Comparison of ENCODE assay signal across 18 cellular contexts in genomic region chr2:100066246-100066645, GRCh38.
"Had no signal": no experiment of that assay in that cellular context is flagged by ENCODE, and none has a peak within 500 bp of the region (broad histone marks: within the 10 kb centered on the region; RNA-seq: fewer than 3 reads in every experiment).

No MANE protein-coding gene starts in this region.

- H3K36me3 Mint-ChIP-seq: natural killer cell treated with Interleukin-12 subunit alpha and Interleukin-12 subunit beta and Interleukin-15 and Interleukin-18, amount 100 ng/mL, for 72 hours had no signal

- H3K9me3 Mint-ChIP-seq: activated T-cell treated with anti-CD3 and anti-CD28 coated beads, Interleukin-2, amount 50 U/mL, for 24 hours; natural killer cell treated with Interleukin-12 subunit alpha and Interleukin-12 subunit beta and Interleukin-15 and Interleukin-18, amount 100 ng/mL, for 72 hours had no signal

- ATAC-seq: activated CD4-positive, CD25-positive, alpha-beta regulatory T cell treated with anti-CD3 and anti-CD28 coated beads, Interleukin-2, amount 50 U/mL, for 24 hours; activated CD8-positive, alpha-beta T cell treated with anti-CD3 and anti-CD28 coated beads, Interleukin-2, amount 10 ng/mL, durations not matched to agents 7 days and 5 days; activated naive CD8-positive, alpha-beta T cell treated with anti-CD3 and anti-CD28 coated beads, Interleukin-2, amount 50 U/mL, for 24 hours; natural killer cell treated with Interleukin-12 subunit alpha and Interleukin-12 subunit beta and Interleukin-15 and Interleukin-18, amount 100 ng/mL, for 72 hours had no signal

- H3K4me3 Mint-ChIP-seq: activated CD4-positive, alpha-beta T cell treated with anti-CD3 and anti-CD28 coated beads, Interleukin-2, amount 10 ng/mL, durations not matched to agents 7 days and 5 days; activated CD8-positive, alpha-beta T cell treated with anti-CD3 and anti-CD28 coated beads, Interleukin-2, amount 10 ng/mL, durations not matched to agents 7 days and 5 days; activated naive CD4-positive, alpha-beta T cell treated with anti-CD3 and anti-CD28 coated beads, Interleukin-2, amount 10 ng/mL, durations not matched to agents 7 days and 5 days; activated naive CD8-positive, alpha-beta T cell treated with anti-CD3 and anti-CD28 coated beads, Interleukin-2, amount 50 U/mL, for 24 hours; activated T-cell treated with anti-CD3 and anti-CD28 coated beads, Interleukin-2, amount 50 U/mL, for 24 hours; natural killer cell treated with Interleukin-12 subunit alpha and Interleukin-12 subunit beta and Interleukin-15 and Interleukin-18, amount 100 ng/mL, for 72 hours had no signal

- H3K36me3 ChIP-seq: tibial artery had no signal

- H3K27ac ChIP-seq: coronary artery, tibial artery had no signal

- H3K27ac Mint-ChIP-seq: activated CD4-positive, alpha-beta T cell treated with anti-CD3 and anti-CD28 coated beads, Interleukin-2, amount 10 ng/mL, durations not matched to agents 7 days and 5 days; activated CD8-positive, alpha-beta T cell treated with anti-CD3 and anti-CD28 coated beads, Interleukin-2, amount 10 ng/mL, durations not matched to agents 7 days and 5 days; activated naive CD4-positive, alpha-beta T cell treated with anti-CD3 and anti-CD28 coated beads, Interleukin-2, amount 10 ng/mL, durations not matched to agents 7 days and 5 days; activated naive CD8-positive, alpha-beta T cell treated with anti-CD3 and anti-CD28 coated beads, Interleukin-2, amount 50 U/mL, for 24 hours; activated T-cell treated with anti-CD3 and anti-CD28 coated beads, Interleukin-2, amount 50 U/mL, for 24 hours; natural killer cell treated with Interleukin-12 subunit alpha and Interleukin-12 subunit beta and Interleukin-15 and Interleukin-18, amount 100 ng/mL, for 72 hours had no signal

- H3K27me3 ChIP-seq: tibial artery had no signal

- DNase-seq: activated CD4-positive, alpha-beta T cell treated with anti-CD3 and anti-CD28 coated beads, Interleukin-2, amount 10 ng/mL, durations not matched to agents 7 days and 5 days; activated CD8-positive, alpha-beta T cell treated with anti-CD3 and anti-CD28 coated beads, Interleukin-2, amount 10 ng/mL, durations not matched to agents 7 days and 5 days; activated naive CD4-positive, alpha-beta T cell treated with anti-CD3 and anti-CD28 coated beads, Interleukin-2, amount 10 ng/mL, durations not matched to agents 7 days and 5 days; activated naive CD8-positive, alpha-beta T cell treated with anti-CD3 and anti-CD28 coated beads, Interleukin-2, amount 50 U/mL, for 24 hours; activated T-cell treated with anti-CD3 and anti-CD28 coated beads, Interleukin-2, amount 50 U/mL, for 24 hours; anterior cingulate cortex; central memory CD4-positive, alpha-beta T cell; hypothalamus; mesendoderm; posterior cingulate gyrus; retina; stimulated activated naive CD4-positive, alpha-beta T cell; T-helper 1 cell; T1000; tibial artery had no signal

- H3K9me3 ChIP-seq: tibial artery had no signal

- H3K4me3 ChIP-seq: coronary artery, tibial artery had no signal
